ENCODE assay signal across 17 cellular contexts in the genomic region with DNA sequence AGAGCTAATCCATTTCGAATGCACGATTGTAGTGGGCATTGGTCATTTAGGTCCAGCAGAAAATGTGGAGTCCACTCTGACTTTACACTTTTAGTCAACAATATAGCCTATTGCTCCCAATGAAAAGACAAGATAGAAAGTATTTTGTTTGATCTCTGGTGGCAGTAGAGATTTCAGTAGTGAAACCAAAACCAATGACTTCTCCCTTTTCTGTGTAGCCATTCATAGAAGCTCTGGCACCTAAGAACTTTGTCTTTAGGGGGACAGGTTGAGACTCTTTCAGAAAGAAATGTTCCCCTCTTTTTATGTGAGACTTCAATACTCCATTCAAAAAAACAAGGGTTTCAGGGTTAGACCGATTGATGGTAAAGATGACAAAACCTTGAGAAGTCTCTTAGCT.
DNase-seq lines count a peak whose midpoint lies in the region; ATAC-seq lines count a peak whose summit lies in the region.
"Had no signal": no experiment of that assay in that cellular context is flagged by ENCODE, and none has a peak within 500 bp of the region (broad histone marks: within the 10 kb centered on the region; RNA-seq: fewer than 3 reads in every experiment).

No MANE protein-coding gene starts in this region.

- peak; percentile 94 for ATAC-seq in GM18502 (IDR thresholded peaks at IDR 0.05; ENCODE audit: poor library complexity, unreplicated experiment)
- ATAC-seq in GM19468 (IDR thresholded peaks at IDR 0.05; ENCODE audit: extremely low read depth, unreplicated experiment) = peak; percentile 53
- ATAC-seq in HG02884 (IDR thresholded peaks at IDR 0.05; ENCODE audit: unreplicated experiment) = peak; percentile 86
- peak; percentile 98 for ATAC-seq in HG03442 (IDR thresholded peaks at IDR 0.05; ENCODE audit: unreplicated experiment)

- no peaks in the 10 kb centered on the region for H3K79me1 ChIP-seq in mesendoderm (ENCODE audit: low read length)

- no peak overlapping the region for H3K9ac ChIP-seq in mesendoderm (ENCODE audit: low read length)

- H3K4me3 ChIP-seq in mesendoderm (ENCODE audit: low read length) = no peak overlapping the region
- H3K4me3 ChIP-seq: SJSA1 had no signal

- DNase-seq in stimulated activated CD4-positive, alpha-beta T cell treated with anti-CD3 and anti-CD28 coated beads, Interleukin-4, amount 100 ng/mL, for 1 hour = no peak
- DNase-seq in DMS79 treated with DMSO at 0.1 percent for 48 hours (lab: John Stamatoyannopoulos, UW) (no peak), dermis blood vessel endothelial cell (no peak), mesendoderm (no peak)
- DNase-seq: activated CD8-positive, alpha-beta memory T cell treated with anti-CD3 and anti-CD28 coated beads, Interleukin-2, amount 50 U/mL, for 48 hours; Calu3; IMR-90; mammary epithelial cell; NCI-H1436 treated with DMSO at 0.1 percent for 48 hours; NCI-H82; occipital lobe; stimulated activated CD4-positive, alpha-beta T cell treated with anti-CD3 and anti-CD28 coated beads, Interleukin-12 subunit alpha, Interleukin-12 subunit beta, amount 100 ng/mL, for 4 hours had no signal

- no peaks in the 10 kb centered on the region for H3K4me1 ChIP-seq in mesendoderm (ENCODE audit: control insufficient read depth, low read depth, low read length)
- H3K4me1 ChIP-seq: SJSA1 had no signal

- no peak overlapping the region for H3K18ac ChIP-seq in mesendoderm (ENCODE audit: low read length)

- H3K27me3 ChIP-seq in mesendoderm (ENCODE audit: insufficient read depth, low read length, poor library complexity) = no peaks in the 10 kb centered on the region
- H3K27me3 ChIP-seq: SJSA1 had no signal

- no peak overlapping the region for H2BK5ac ChIP-seq in mesendoderm (ENCODE audit: low read length)

- H2BK120ac ChIP-seq in mesendoderm (ENCODE audit: low read depth, low read length) = no peak overlapping the region

- H2BK15ac ChIP-seq in mesendoderm (replicated peaks; ENCODE audit: low read depth) = no peak overlapping the region

- H2AK5ac ChIP-seq in mesendoderm (ENCODE audit: low read length) = no peak overlapping the region

- H3K27ac ChIP-seq in mesendoderm (ENCODE audit: low read depth, low read length) = no peak overlapping the region
- H3K27ac ChIP-seq: SJSA1 had no signal

- no CpG with 5 or more reads among the region's 3 CpGs for WGBS in mesendoderm (ENCODE audit: extremely low coverage, insufficient coverage, low lambda C conversion rate)

- H3K36me3 ChIP-seq in mesendoderm (ENCODE audit: control insufficient read depth, insufficient read depth, low read length) = no peaks in the 10 kb centered on the region
- H3K36me3 ChIP-seq: SJSA1 had no signal

- no peak overlapping the region for H4K5ac ChIP-seq in mesendoderm (ENCODE audit: low read length)

- no peak overlapping the region for H3K4ac ChIP-seq in mesendoderm (ENCODE audit: low read depth, low read length)

- H4K8ac ChIP-seq in mesendoderm (ENCODE audit: low read depth, low read length) = no peak overlapping the region

- H3K56ac ChIP-seq in mesendoderm (ENCODE audit: low read length) = no peak overlapping the region

- no peak overlapping the region for H3K23ac ChIP-seq in mesendoderm (ENCODE audit: low read length)

- no peaks in the 10 kb centered on the region for H3K79me2 ChIP-seq in mesendoderm (ENCODE audit: control insufficient read depth, insufficient read depth, low read length)

- H3K4me2 ChIP-seq in mesendoderm (ENCODE audit: low read length) = no peak overlapping the region
